19 cellular contexts compared by ENCODE assay signal in the genomic region with DNA sequence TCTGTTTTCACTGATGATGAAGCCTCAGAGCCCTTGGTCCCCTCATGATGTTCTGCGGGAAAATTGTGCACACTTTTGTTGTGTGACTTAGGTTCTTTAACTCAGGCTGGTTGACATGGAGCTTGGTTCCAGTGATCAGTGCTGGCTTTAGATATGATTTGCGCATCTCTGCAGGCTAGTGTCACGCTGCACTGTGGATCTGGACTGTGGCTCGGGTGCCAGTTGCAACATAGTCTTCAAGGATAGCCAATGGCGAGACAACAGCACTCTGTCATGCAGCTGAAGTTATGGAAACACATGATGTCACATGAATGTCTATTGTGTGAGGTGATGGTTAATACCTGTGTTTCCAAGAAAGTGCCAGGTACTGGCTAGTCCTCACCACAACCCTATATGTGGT.
"Had no signal": no experiment of that assay in that cellular context is flagged by ENCODE, and none has a peak within 500 bp of the region (broad histone marks: within the 10 kb centered on the region; RNA-seq: fewer than 3 reads in every experiment).

No MANE protein-coding gene starts in this region.

- H3K36me3 ChIP-seq: breast epithelium, colonic mucosa, spleen, tibial artery had no signal

- H3K4me1 Mint-ChIP-seq: activated T-helper 17 cell treated with anti-CD3 and anti-CD28 coated beads, Interleukin-2, amount 50 U/mL, for 72 hours had no signal

- H3K9ac ChIP-seq: parathyroid adenoma had no signal

- H3K27me3 ChIP-seq: breast epithelium, colonic mucosa, spleen, tibial artery had no signal

- H3K36me3 Mint-ChIP-seq: activated naive CD8-positive, alpha-beta T cell treated with anti-CD3 and anti-CD28 coated beads for 36 hours; WTC11 had no signal

- H3K27ac Mint-ChIP-seq: activated naive CD8-positive, alpha-beta T cell treated with anti-CD3 and anti-CD28 coated beads for 36 hours; activated T-cell treated with anti-CD3 and anti-CD28 coated beads, Interleukin-2, amount 50 U/mL, for 24 hours; activated T-helper 17 cell treated with anti-CD3 and anti-CD28 coated beads, Interleukin-2, amount 50 U/mL, for 72 hours; WTC11 had no signal

- H3K9me3 Mint-ChIP-seq: activated naive CD8-positive, alpha-beta T cell treated with anti-CD3 and anti-CD28 coated beads for 36 hours; activated T-cell treated with anti-CD3 and anti-CD28 coated beads, Interleukin-2, amount 50 U/mL, for 24 hours; activated T-helper 17 cell treated with anti-CD3 and anti-CD28 coated beads, Interleukin-2, amount 50 U/mL, for 72 hours; WTC11 had no signal

- H3K4me1 ChIP-seq: colonic mucosa, parathyroid adenoma, spleen had no signal

- H3K4me3 ChIP-seq: breast epithelium, colonic mucosa, spleen, tibial artery had no signal

- DNase-seq: activated naive CD4-positive, alpha-beta T cell; activated naive CD8-positive, alpha-beta T cell treated with anti-CD3 and anti-CD28 coated beads for 36 hours; activated T-cell treated with anti-CD3 and anti-CD28 coated beads, Interleukin-2, amount 50 U/mL, for 24 hours; amniotic stem cell; colonic mucosa; foreskin fibroblast; kidney; midbrain; nucleus accumbens; spleen; stimulated activated CD4-positive, alpha-beta T cell treated with anti-CD3 and anti-CD28 coated beads, Interleukin-4, amount 100 ng/mL, for 1 hour; stimulated activated naive CD4-positive, alpha-beta T cell treated with Interleukin-2 at 50 U/mL for 16 hours; T-helper 1 cell; T-helper 9 cell; tibial artery had no signal

- H3K27me3 Mint-ChIP-seq: activated T-helper 17 cell treated with anti-CD3 and anti-CD28 coated beads, Interleukin-2, amount 50 U/mL, for 72 hours had no signal

- H3K4me3 Mint-ChIP-seq: activated naive CD8-positive, alpha-beta T cell treated with anti-CD3 and anti-CD28 coated beads for 36 hours; activated T-cell treated with anti-CD3 and anti-CD28 coated beads, Interleukin-2, amount 50 U/mL, for 24 hours; activated T-helper 17 cell treated with anti-CD3 and anti-CD28 coated beads, Interleukin-2, amount 50 U/mL, for 72 hours; WTC11 had no signal

- H2AFZ ChIP-seq: parathyroid adenoma had no signal

- H3K9me3 ChIP-seq: breast epithelium, colonic mucosa, spleen, tibial artery had no signal

- H3K27ac ChIP-seq: colonic mucosa, parathyroid adenoma, spleen, tibial artery had no signal

- ATAC-seq: activated T-helper 17 cell treated with anti-CD3 and anti-CD28 coated beads, Interleukin-2, amount 50 U/mL, for 72 hours; WTC11 had no signal
